Comparison of ENCODE assay signal across 9 cellular contexts in genomic region chr5:151222054-151222768, GRCh38. TPM values are rescaled to one million over a fixed set of nuclear protein-coding genes. Genes with fewer than 3 reads are reported as not detected.
A peak's percentile ranks its signal among the peaks of the same experiment; 100 is the strongest.
DNase-seq lines count a peak whose midpoint lies in the region; ATAC-seq, FAIRE-seq and TF ChIP-seq lines count a peak whose summit lies in the region.
"Had no signal": no experiment of that assay in that cellular context is flagged by ENCODE, and none has a peak within 500 bp of the region (broad histone marks: within the 10 kb centered on the region; RNA-seq: fewer than 3 reads in every experiment).

No MANE protein-coding gene starts in this region.

- peak overlapping the region; percentile 81; the same call in 1 of the 2 replicates for H3K4me2 ChIP-seq in K562 (ENCODE audit: insufficient read depth, low read length)

- no peak for ATAC-seq in K562

- peak; percentile 6 for FAIRE-seq in K562 (lab: Jason Lieb, UNC)

- in situ Hi-C loops in K562 (cut with MboI), result no loop called here

- CTCF ChIA-PET in K562 (lab: Yijun Ruan, JAX; ENCODE audit: low intra/inter-chr PET ratio) (no interaction called here), A673 (lab: Charles Lee) (no interaction called here)

- no peak for TF ChIP-seq RAD21 in K562 (CRISPR knock-in tag; conservative IDR thresholded peaks at IDR 0.05 in 1 of 2, IDR thresholded peaks at IDR 0.05 in 1 of 2)

- no peaks in the 10 kb centered on the region for H3K27me3 ChIP-seq in K562 (ENCODE audit: control insufficient read depth in 2 of 2, insufficient read depth in 2 of 2, low read length in 2 of 2)
- no peaks in the 10 kb centered on the region for H3K27me3 ChIP-seq in muscle layer of duodenum (ENCODE audit: low read depth, low read length)
- no peaks in the 10 kb centered on the region for H3K27me3 ChIP-seq in tibial nerve
- H3K27me3 ChIP-seq in A673 (replicated peaks; ENCODE audit: insufficient read depth, low read depth, low read length, poor library complexity), result no peaks in the 10 kb centered on the region

- H3K4me1 ChIP-seq in K562 (replicated peaks in 1 of 2; ENCODE audit: control insufficient read depth in 2 of 2, insufficient read depth in 2 of 2, low read length in 2 of 2) (peaks cover 19 to 24% of the 10 kb centered on the region in 2 experiments; a peak in 4 of 5 replicates), muscle layer of duodenum (ENCODE audit: control insufficient read depth in 1 of 2, insufficient read depth in 2 of 2, low read length in 2 of 2) (peaks cover 25 to 66% of the 10 kb centered on the region in 2 donors), tibial nerve (peaks cover 0 to 54% (median 30%) of the 10 kb centered on the region in 4 donors), A673 (ENCODE audit: insufficient read depth, low read length, poor library complexity, severe bottlenecking) (no peaks in the 10 kb centered on the region)

- peak; percentile 15 for DNase-seq in activated CD4-positive, alpha-beta T cell treated with anti-CD3 and anti-CD28 coated beads, Interleukin-2, amount 50 U/mL, for 1 hour
- no peak for DNase-seq in activated CD4-positive, alpha-beta T cell treated with anti-CD3 and anti-CD28 coated beads for 4 hours
- DNase-seq in K562 (ENCODE audit: extremely low read depth in 1 of 4, low spot score in 3 of 4), result no peak
- no peak for DNase-seq in tibial nerve (ENCODE audit: low spot score in 2 of 2)
- DNase-seq in NCI-H748 treated with DMSO at 0.1 percent for 48 hours (lab: John Stamatoyannopoulos, UW), result no peak
- DNase-seq in RPMI8226, result no peak
- no peak for DNase-seq in A673 (ENCODE audit: low spot score)

- H4K20me1 ChIP-seq in K562 (replicated peaks; ENCODE audit: control insufficient read depth, insufficient read depth, low read length), result no peaks in the 10 kb centered on the region

- TF ChIP-seq POLR2A in K562 (conservative IDR thresholded peaks at IDR 0.05) (no peak), tibial nerve (IDR thresholded peaks at IDR 0.05) (no peak)

- H3K9me1 ChIP-seq in K562 (ENCODE audit: control insufficient read depth, insufficient read depth, low read length), result no peaks in the 10 kb centered on the region

- no peak overlapping the region for H3K4me3 ChIP-seq in K562
- H3K4me3 ChIP-seq in muscle layer of duodenum (ENCODE audit: low read depth in 1 of 2, low read length in 2 of 2), result peak overlapping the region; percentile 79 to 90
- H3K4me3 ChIP-seq in tibial nerve, result peak overlapping the region in 3 of 4 donors; percentile 81 to 91 (median 82)
- no peak overlapping the region for H3K4me3 ChIP-seq in A673 (ENCODE audit: low read depth, low read length, poor library complexity, severe bottlenecking)
- H3K4me3 ChIP-seq: GM23248 had no signal

- intact Hi-C loops in K562 (cut with micrococcal nuclease), result no loop called here
- intact Hi-C loops in A673 (cut with micrococcal nuclease; ENCODE audit: unreplicated experiment), result no loop called here

- H3K9me3 ChIP-seq in K562 (replicated peaks; ENCODE audit: control insufficient read depth, insufficient read depth, low read depth, low read length) (no peaks in the 10 kb centered on the region), muscle layer of duodenum (ENCODE audit: control insufficient read depth in 1 of 2, low read length in 2 of 2) (no peaks in the 10 kb centered on the region), tibial nerve (no peaks in the 10 kb centered on the region), A673 (ENCODE audit: low read depth, low read length, poor library complexity, severe bottlenecking) (no peaks in the 10 kb centered on the region)

- H3K27ac ChIP-seq in K562 (ENCODE audit: extremely low read depth, low read depth, low read length), result no peak overlapping the region; the same call in 1 of the 3 replicates
- peak overlapping the region; percentile 81 for H3K27ac ChIP-seq in muscle layer of duodenum (ENCODE audit: low read length)
- peak overlapping the region in 3 of 4 donors; percentile 81 to 90 (median 87) for H3K27ac ChIP-seq in tibial nerve
- H3K27ac ChIP-seq in A673 (ENCODE audit: low read depth, low read length, poor library complexity, severe bottlenecking), result no peak overlapping the region
- H3K27ac ChIP-seq: GM23248 had no signal

- H3K36me3 ChIP-seq in K562 (ENCODE audit: control insufficient read depth, insufficient read depth, low read length) (no peaks in the 10 kb centered on the region), muscle layer of duodenum (ENCODE audit: control insufficient read depth in 1 of 2, insufficient read depth in 2 of 2, low read length in 2 of 2) (peaks cover 0 to 3% of the 10 kb centered on the region in 2 donors), tibial nerve (no peaks in the 10 kb centered on the region), A673 (ENCODE audit: insufficient read depth, low read length, poor library complexity, severe bottlenecking) (no peaks in the 10 kb centered on the region)

- POLR2A ChIA-PET in K562 (lab: Yijun Ruan, JAX), result interaction anchor here (0.5 to 0.8 kb wide), 4 partner anchors 10 to 99 kb away, joined by 3 to 4 read pairs (median 3); no protein-coding TSS in a partner anchor
- POLR2A ChIA-PET in A673 (lab: Charles Lee; ENCODE audit: low non-redundant PET), result no interaction called here

- whole genome bisulfite sequencing in K562 (ENCODE audit: insufficient coverage, low coverage, missing lambda C conversion rate), result 78% methylated on average over 6 of the region's 6 CpGs
- 86 to 96% methylated on average over 6 of the region's 6 CpGs for WGBS in tibial nerve, 2 donors

- H2AFZ ChIP-seq in K562 (ENCODE audit: low read depth, low read length), result no peak overlapping the region

- TF ChIP-seq CTCF in K562 (IDR thresholded peaks at IDR 0.05 in 2 of 3, conservative IDR thresholded peaks at IDR 0.05 in 1 of 3; ENCODE audit: insufficient read depth in 2 of 3, low read depth in 1 of 3, low read length in 3 of 3), result no peak
- no peak for TF ChIP-seq CTCF in tibial nerve (IDR thresholded peaks at IDR 0.05)
- no peak for TF ChIP-seq CTCF in A673 (conservative IDR thresholded peaks at IDR 0.05; ENCODE audit: low read depth, low read length)

- no TSS peak for BruUV-seq in K562 (replicated peaks; lab: Mats Ljungman, UMichigan)
- BruUV-seq in A673 (replicated peaks; lab: Mats Ljungman, UMichigan), result no TSS peak

- H3K79me2 ChIP-seq in K562 (ENCODE audit: control insufficient read depth, insufficient read depth, low read length), result no peaks in the 10 kb centered on the region; the same call in 2 of the 3 replicates

- peak overlapping the region in 1 of 2 experiments; percentile 57; a peak in 1 of 4 replicates for H3K9ac ChIP-seq in K562 (ENCODE audit: insufficient read depth in 1 of 2, low read depth in 2 of 2, low read length in 2 of 2)
- H3K9ac ChIP-seq: GM23248 had no signal

- TF ChIP-seq EP300 in K562 (IDR thresholded peaks at IDR 0.05; ENCODE audit: low read length), result no peak
- no peak for TF ChIP-seq EP300 in tibial nerve (IDR thresholded peaks at IDR 0.05)

TF ChIP-seq in K562, 482 proteins besides CTCF, POLR2A, EP300 and RAD21 (continues in another document):
- TF ChIP-seq FOXA3 (CRISPR knock-in tag; conservative IDR thresholded peaks at IDR 0.05 in 1 of 2, IDR thresholded peaks at IDR 0.05 in 1 of 2), result peak in 1 of 2 experiments; percentile 33; a peak in 1 of 4 replicates
- 0 out of 4 replicates have a peak, but pooled peaks of 1 of the 2 experiments have one; percentile 39 for TF ChIP-seq KDM1A (IDR thresholded peaks at IDR 0.05)
- TF ChIP-seq PCBP1 (IDR thresholded peaks at IDR 0.05; ENCODE audit: low read depth, low read length, poor library complexity, severe bottlenecking), result no peak
- peak; percentile 26 for TF ChIP-seq KDM5B (IDR thresholded peaks at IDR 0.05; ENCODE audit: insufficient replicate concordance, low read depth, low read length)

RNA-seq across cellular contexts. Expression of gene CCDC69, which starts 1.7 kb away (rescaled TPM):
- 4.2 and 7.7 TPM in 2 replicates for total RNA-seq in K562 (2011; cell fraction: chromatin; rRNA removed; ENCODE audit: low replicate concordance)
- 3.7 and 3.8 TPM in 2 replicates for total RNA-seq in K562 (2011; cell fraction: nucleolus; rRNA removed)
- 5.5 and 8.5 TPM in 2 replicates for total RNA-seq in K562 (2011; cell fraction: nucleoplasm; rRNA removed)
- 8.0 and 10.7 TPM in 2 replicates for total RNA-seq in K562 (2014; rRNA removed)
- 7.2 and 7.3 TPM in 2 replicates for total RNA-seq in K562 (2014; rRNA removed; fragmentation: Illumina TruSeq; extraction: Trizol)
- 10.4 and 10.6 TPM in 2 replicates for total RNA-seq in K562 (2015; rRNA removed; fragmentation: Illumina TruSeq; extraction: Trizol)
- 7.5 and 7.6 TPM in 2 replicates for total RNA-seq in K562 (2021)
- polyA plus RNA-seq in K562 (2011; rRNA removed), result 11.5 and 12.2 TPM in 2 replicates
- polyA plus RNA-seq in K562 (2011; cell fraction: cytosol; rRNA removed), result 8.8 and 11.5 TPM in 2 replicates
- 4.4 and 4.6 TPM in 2 replicates for polyA plus RNA-seq in K562 (2011; cell fraction: nucleus; rRNA removed)
- 10.4 and 12.9 TPM in 2 replicates for polyA plus RNA-seq in K562 (2012)
- 9.6 and 11.1 TPM in 2 replicates for polyA plus RNA-seq in K562 (2014; fragmentation: Illumina TruSeq; extraction: Trizol)
- 1 to 10 TPM in 1 of 2 experiments, under 1 TPM in 1; 0.65 to 1.5 TPM for polyA plus RNA-seq in K562 (2014; fragmentation: Nextera tagmentation; extraction: Ambion mirVana)
- polyA plus RNA-seq in K562 (2014; rRNA removed), result 6.6 and 7.2 TPM in 2 replicates
- polyA minus RNA-seq in K562 (2011; rRNA and poly(A)+ RNA removed), result 8.0 and 8.5 TPM in 2 replicates
- polyA minus RNA-seq in K562 (2011; cell fraction: cytosol; rRNA and poly(A)+ RNA removed), result 3.7 and 3.9 TPM in 2 replicates
- polyA minus RNA-seq in K562 (2011; cell fraction: nucleus; rRNA and poly(A)+ RNA removed), result 1.8 and 3.9 TPM in 2 replicates
- total RNA-seq in tibial nerve, result 100 to 1,000 TPM in 3 of 4 donors, 10 to 100 TPM in 1; 95.6 to 201 (median 112) TPM
- total RNA-seq in A673 (2021), result 0.52 TPM in 1 of 2 replicates, not detected in the other

RNA-seq across cellular contexts. Expression of gene GM2A, which starts 30.8 kb away (rescaled TPM):
- 6.6 and 8.0 TPM in 2 replicates for total RNA-seq in K562 (2011; cell fraction: chromatin; rRNA removed; ENCODE audit: low replicate concordance)
- 8.3 and 9.7 TPM in 2 replicates for total RNA-seq in K562 (2011; cell fraction: nucleolus; rRNA removed)
- 9.1 and 11.3 TPM in 2 replicates for total RNA-seq in K562 (2011; cell fraction: nucleoplasm; rRNA removed)
- total RNA-seq in K562 (2014; rRNA removed), result 9.9 and 12.4 TPM in 2 replicates
- total RNA-seq in K562 (2014; rRNA removed; fragmentation: Illumina TruSeq; extraction: Trizol), result 11.9 and 12.3 TPM in 2 replicates
- 34.0 and 36.0 TPM in 2 replicates for total RNA-seq in K562 (2015; rRNA removed; fragmentation: Illumina TruSeq; extraction: Trizol)
- total RNA-seq in K562 (2021), result 13.2 and 14.4 TPM in 2 replicates
- 5.8 and 9.1 TPM in 2 replicates for polyA plus RNA-seq in K562 (2011; rRNA removed)
- 5.6 and 8.0 TPM in 2 replicates for polyA plus RNA-seq in K562 (2011; cell fraction: cytosol; rRNA removed)
- 2.5 and 3.4 TPM in 2 replicates for polyA plus RNA-seq in K562 (2011; cell fraction: nucleus; rRNA removed)
- 18.5 and 29.7 TPM in 2 replicates for polyA plus RNA-seq in K562 (2012)
- 10.6 and 11.1 TPM in 2 replicates for polyA plus RNA-seq in K562 (2014; fragmentation: Illumina TruSeq; extraction: Trizol)
- polyA plus RNA-seq in K562 (2014; fragmentation: Nextera tagmentation; extraction: Ambion mirVana), result 1 to 10 TPM; 7.1 to 10.0 TPM
- polyA plus RNA-seq in K562 (2014; rRNA removed), result 7.3 TPM in 2 replicates
- 10.4 and 13.3 TPM in 2 replicates for polyA minus RNA-seq in K562 (2011; rRNA and poly(A)+ RNA removed)
- 6.2 and 9.7 TPM in 2 replicates for polyA minus RNA-seq in K562 (2011; cell fraction: cytosol; rRNA and poly(A)+ RNA removed)
- polyA minus RNA-seq in K562 (2011; cell fraction: nucleus; rRNA and poly(A)+ RNA removed), result 1.2 and 3.4 TPM in 2 replicates
- total RNA-seq in tibial nerve, result 10 to 100 TPM; 30.3 to 37.5 (median 33.7) TPM
- total RNA-seq in A673 (2021), result 3.5 and 4.0 TPM in 2 replicates

Comparison
In these comparisons a context has a peak if more than half of its experiments do, and no peak if none do; other contexts are left out.
1. H3K27ac ChIP-seq: peak in muscle layer of duodenum (single experiment) and tibial nerve (3 of 4); none in K562 (single experiment) and A673 (single experiment).
2. H3K4me3 ChIP-seq: peak in muscle layer of duodenum (2 of 2) and tibial nerve (3 of 4); none in K562 (single experiment) and A673 (single experiment).
3. RNA of gene CCDC69, which starts 1.7 kb away (total RNA-seq): 95.6 to 201 TPM in tibial nerve; 3.7 to 10.7 TPM in K562 and 0.52 TPM in A673; every median in the first group is over 4 times any median in the second.